In genomic region chr13:30125422-30126073, GRCh38 we compare ENCODE assay signal across 11 cellular contexts.
DNase-seq lines count a peak whose midpoint lies in the region; ATAC-seq and TF ChIP-seq lines count a peak whose summit lies in the region.
"Had no signal": no experiment of that assay in that cellular context is flagged by ENCODE, and none has a peak within 500 bp of the region (broad histone marks: within the 10 kb centered on the region; RNA-seq: fewer than 3 reads in every experiment).

No MANE protein-coding gene starts in this region.

- H3K36me3 ChIP-seq in prostate gland: no peaks in the 10 kb centered on the region
- no peaks in the 10 kb centered on the region for H3K36me3 ChIP-seq in CD8-positive, alpha-beta memory T cell (ENCODE audit: insufficient read depth, low read length)
- H3K36me3 ChIP-seq: neutrophil had no signal

- TF ChIP-seq CTCF in prostate gland (IDR thresholded peaks at IDR 0.05): no peak

- DNase-seq in DMS79 (lab: John Stamatoyannopoulos, UW) (peak; percentile 98), NCI-H510A treated with DMSO at 0.1 percent for 48 hours (lab: John Stamatoyannopoulos, UW) (peak; percentile 79), prostate gland (ENCODE audit: low spot score) (peak; percentile 80)
- no peak for DNase-seq in CD8-positive, alpha-beta memory T cell
- DNase-seq: activated T-cell treated with anti-CD3 and anti-CD28 coated beads, Interleukin-2, amount 50 U/mL, for 1 hour; Right ventricle myocardium superior had no signal

- H3K4me3 ChIP-seq in prostate gland: no peak overlapping the region
- H3K4me3 ChIP-seq in CD8-positive, alpha-beta memory T cell (ENCODE audit: low read length): no peak overlapping the region

- CTCF ChIA-PET in CD8-positive, alpha-beta memory T cell (lab: Charles Lee): interaction anchor here (1.2 to 10.5 kb wide), 5 partner anchors 11 to 618 kb away, joined by 3 to 276 read pairs (median 21); no protein-coding TSS in a partner anchor

- POLR2A ChIA-PET in CD8-positive, alpha-beta memory T cell (lab: Charles Lee): no interaction called here

- H3K9me3 Mint-ChIP-seq in CD8-positive, alpha-beta memory T cell: no peaks in the 10 kb centered on the region

- intact Hi-C loops in prostate gland (cut with DNase I): no loop called here

- peak overlapping the region; percentile 51 to 61 for H3K27ac ChIP-seq in prostate gland
- H3K27ac ChIP-seq in CD8-positive, alpha-beta memory T cell (ENCODE audit: low read depth, low read length): no peak overlapping the region
- H3K27ac ChIP-seq: neutrophil had no signal

- peaks cover 9% of the 10 kb centered on the region for H3K4me1 ChIP-seq in prostate gland (replicated peaks)
- H3K4me1 ChIP-seq in CD8-positive, alpha-beta memory T cell (ENCODE audit: insufficient read depth, low read length): peaks cover 12% of the 10 kb centered on the region

- no peaks in the 10 kb centered on the region for H3K27me3 Mint-ChIP-seq in CD8-positive, alpha-beta memory T cell

- H3K27me3 ChIP-seq in prostate gland (replicated peaks; ENCODE audit: insufficient read depth): no peaks in the 10 kb centered on the region
- H3K27me3 ChIP-seq in CD8-positive, alpha-beta memory T cell (ENCODE audit: insufficient read depth, low read length, poor library complexity, severe bottlenecking): no peaks in the 10 kb centered on the region
- H3K27me3 ChIP-seq: neutrophil had no signal

- H3K36me3 Mint-ChIP-seq in CD8-positive, alpha-beta memory T cell: no peaks in the 10 kb centered on the region

- TF ChIP-seq POLR2A in prostate gland (IDR thresholded peaks at IDR 0.05): no peak

- no peaks in the 10 kb centered on the region for H3K9me3 ChIP-seq in prostate gland
- no peaks in the 10 kb centered on the region for H3K9me3 ChIP-seq in CD8-positive, alpha-beta memory T cell (ENCODE audit: low read length)
- H3K9me3 ChIP-seq: neutrophil had no signal

- ATAC-seq in esophagus mucosa (peak; percentile 83), HG03442 (IDR thresholded peaks at IDR 0.05; ENCODE audit: unreplicated experiment) (no peak), GM21723 (IDR thresholded peaks at IDR 0.05; ENCODE audit: unreplicated experiment) (no peak), HG03378 (IDR thresholded peaks at IDR 0.05; ENCODE audit: unreplicated experiment) (no peak)

- H3K4me1 Mint-ChIP-seq in CD8-positive, alpha-beta memory T cell: peaks cover 21 to 39% (median 34%) of the 10 kb centered on the region in 3 donors

- WGBS in prostate gland: 19% methylated on average over 5 of the region's 5 CpGs

- H3K4me3 Mint-ChIP-seq in CD8-positive, alpha-beta memory T cell: no peak overlapping the region

- peak overlapping the region in 1 of 8 donors; percentile 18 for H3K27ac Mint-ChIP-seq in CD8-positive, alpha-beta memory T cell

Comparison
In these comparisons a context has a peak if more than half of its experiments do, and no peak if none do; other contexts are left out.
1. DNase-seq: peak in DMS79 (single experiment), NCI-H510A treated with DMSO at 0.1 percent for 48 hours (single experiment) and prostate gland (single experiment); none in CD8-positive, alpha-beta memory T cell (0 of 5).